In the genomic region with DNA sequence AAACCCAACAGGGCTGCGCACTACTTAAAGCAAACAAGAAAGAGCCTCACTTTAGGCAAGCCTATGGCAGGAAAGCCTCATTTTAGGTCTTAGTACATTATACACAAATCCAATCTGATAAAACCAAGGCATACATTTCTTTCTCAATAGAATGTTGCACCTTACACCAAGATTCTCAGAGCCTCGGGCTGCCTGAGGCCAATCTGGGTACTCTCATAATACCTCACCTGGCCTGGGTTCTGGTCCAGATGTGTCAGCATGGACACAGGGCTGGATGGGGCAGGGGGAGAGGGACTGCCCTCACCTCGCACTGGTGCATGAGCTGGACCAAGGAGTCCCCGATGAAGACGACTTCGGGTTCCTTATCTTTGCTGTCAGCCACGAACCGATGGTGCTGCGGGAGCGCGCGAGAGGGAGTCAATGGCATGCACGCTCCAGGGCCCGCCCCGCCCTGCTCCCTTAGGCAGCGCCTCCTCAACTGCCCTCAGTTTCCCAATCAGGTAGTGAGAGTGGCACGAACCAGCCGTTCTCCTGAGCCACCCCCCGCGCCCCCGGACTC, we compare ENCODE assay signal across 8 cellular contexts. TPM values are rescaled to one million over a fixed set of nuclear protein-coding genes. Genes with fewer than 3 reads are reported as not detected.
DNase-seq lines count a peak whose midpoint lies in the region; ATAC-seq, FAIRE-seq and TF ChIP-seq lines count a peak whose summit lies in the region.

A gene with protein sequence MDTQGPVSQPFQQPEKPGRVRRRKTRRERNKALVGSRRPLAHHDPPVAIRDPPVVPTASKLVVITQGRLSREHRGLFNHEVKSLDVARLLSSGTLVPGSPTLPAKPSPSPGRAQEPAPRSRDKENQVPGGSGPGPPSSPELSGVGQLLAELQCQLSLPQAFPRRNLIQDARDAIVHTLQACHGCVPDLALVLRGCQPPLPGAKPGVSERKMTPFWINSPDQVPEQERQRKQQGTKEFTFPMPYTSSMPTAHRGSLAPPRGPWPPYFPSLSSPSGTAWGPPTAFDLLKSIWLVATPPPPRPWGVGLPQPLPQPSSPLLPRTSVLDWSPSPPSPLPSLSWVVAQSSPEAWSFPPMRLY (plus strand): TSS at position 487 of the 559 bp plus-strand sequence. CDS start 7,453 bp downstream, outside the sequence.

- no peak for DNase-seq in CD8-positive, alpha-beta memory T cell
- DNase-seq in GM23338 (ENCODE audit: low spot score) (peak; percentile 57), fibroblast of mammary gland (ENCODE audit: low read depth) (no peak), pancreas (peak in 1 of 6 donors; percentile 53), D341Med (ENCODE audit: low spot score) (no peak), hepatic stellate cell (ENCODE audit: low spot score) (no peak), NCI-H345 (lab: John Stamatoyannopoulos, UW) (no peak)
- DNase-seq in T-helper 2 cell treated with Interferon-gamma antibody and Interleukin-4, amounts not matched to agents 5 μg/mL and 100 μg/mL, for 36 hours (ENCODE audit: low spot score): no peak

- peak within 1 kb of the TSS; percentile 100 for H2AFZ ChIP-seq in GM23338

- H3K9me3 Mint-ChIP-seq in CD8-positive, alpha-beta memory T cell: no peaks in the 10 kb centered on the region
- H3K9me3 Mint-ChIP-seq in GM23338: no peaks in the 10 kb centered on the region; the same call in 2 of the 3 replicates
- H3K9me3 Mint-ChIP-seq in T-helper 2 cell treated with Interferon-gamma antibody and Interleukin-4, amounts not matched to agents 5 μg/mL and 100 μg/mL, for 36 hours: no peaks in the 10 kb centered on the region

- peaks cover 9% of the 10 kb centered on the region for H3K79me2 ChIP-seq in GM23338 (replicated peaks; ENCODE audit: insufficient read depth)

- no peak for FAIRE-seq in pancreas (lab: Jason Lieb, UNC)

- no peaks in the 10 kb centered on the region for H3K27me3 Mint-ChIP-seq in CD8-positive, alpha-beta memory T cell
- H3K27me3 Mint-ChIP-seq in GM23338 (ENCODE audit: insufficient read depth, low read depth, poor library complexity): peaks cover 15% of the 10 kb centered on the region
- H3K27me3 Mint-ChIP-seq in T-helper 2 cell treated with Interferon-gamma antibody and Interleukin-4, amounts not matched to agents 5 μg/mL and 100 μg/mL, for 36 hours (ENCODE audit: low read depth): no peaks in the 10 kb centered on the region

- H3K36me3 ChIP-seq in CD8-positive, alpha-beta memory T cell (ENCODE audit: insufficient read depth, low read length): no peaks in the 10 kb centered on the region
- H3K36me3 ChIP-seq in GM23338 (ENCODE audit: insufficient read depth) (no peaks in the 10 kb centered on the region), pancreas (no peaks in the 10 kb centered on the region)

- H3K27ac Mint-ChIP-seq in CD8-positive, alpha-beta memory T cell: peak within 1 kb of the TSS; percentile 57 to 93 (median 78)
- H3K27ac Mint-ChIP-seq in GM23338: peak within 1 kb of the TSS; percentile 81
- H3K27ac Mint-ChIP-seq in T-helper 2 cell treated with Interferon-gamma antibody and Interleukin-4, amounts not matched to agents 5 μg/mL and 100 μg/mL, for 36 hours: peak within 1 kb of the TSS; percentile 92

- no peak for TF ChIP-seq CTCF in GM23338 (conservative IDR thresholded peaks at IDR 0.05; ENCODE audit: low read depth in 2 of 2)
- no peak for TF ChIP-seq CTCF in fibroblast of mammary gland (conservative IDR thresholded peaks at IDR 0.05; ENCODE audit: control insufficient read depth, insufficient read depth, low read depth, low read length)
- no peak for TF ChIP-seq CTCF in pancreas (IDR thresholded peaks at IDR 0.05)

- peak within 1 kb of the TSS; percentile 98 for H3K4me2 ChIP-seq in GM23338

- POLR2A ChIA-PET in CD8-positive, alpha-beta memory T cell (lab: Charles Lee): interaction anchor here (1.0 kb wide), 1 partner anchor 57 kb away, joined by 3 read pairs; no protein-coding TSS in a partner anchor

- peaks cover 19 to 31% (median 25%) of the 10 kb centered on the region in 3 donors for H3K4me1 Mint-ChIP-seq in CD8-positive, alpha-beta memory T cell
- peaks cover 20% of the 10 kb centered on the region for H3K4me1 Mint-ChIP-seq in GM23338
- peaks cover 17% of the 10 kb centered on the region for H3K4me1 Mint-ChIP-seq in T-helper 2 cell treated with Interferon-gamma antibody and Interleukin-4, amounts not matched to agents 5 μg/mL and 100 μg/mL, for 36 hours (ENCODE audit: low read depth)

- H3K9me3 ChIP-seq in CD8-positive, alpha-beta memory T cell (ENCODE audit: low read length): no peaks in the 10 kb centered on the region
- no peaks in the 10 kb centered on the region for H3K9me3 ChIP-seq in pancreas

- peaks cover 21% of the 10 kb centered on the region for H3F3A ChIP-seq in GM23338 (replicated peaks; ENCODE audit: low read depth)

- intact Hi-C loops in pancreas (cut with DNase I): no loop called here

- peak within 1 kb of the TSS; percentile 43 for H3K27ac ChIP-seq in CD8-positive, alpha-beta memory T cell (ENCODE audit: low read depth, low read length)
- peak within 1 kb of the TSS; percentile 63 for H3K27ac ChIP-seq in GM23338 (ENCODE audit: low read depth)
- H3K27ac ChIP-seq in pancreas: peak within 1 kb of the TSS in 2 of 4 donors; percentile 35 to 56

- no peaks in the 10 kb centered on the region for H3K27me3 ChIP-seq in CD8-positive, alpha-beta memory T cell (ENCODE audit: insufficient read depth, low read length, poor library complexity, severe bottlenecking)
- no peaks in the 10 kb centered on the region for H3K27me3 ChIP-seq in GM23338 (ENCODE audit: insufficient read depth)
- no peaks in the 10 kb centered on the region for H3K27me3 ChIP-seq in pancreas

- H3K4me3 Mint-ChIP-seq in CD8-positive, alpha-beta memory T cell: peak within 1 kb of the TSS; percentile 88 to 93 (median 90)
- peak within 1 kb of the TSS; percentile 92 for H3K4me3 Mint-ChIP-seq in GM23338
- H3K4me3 Mint-ChIP-seq in T-helper 2 cell treated with Interferon-gamma antibody and Interleukin-4, amounts not matched to agents 5 μg/mL and 100 μg/mL, for 36 hours: peak within 1 kb of the TSS; percentile 91

- peak within 1 kb of the TSS; percentile 79 for H3K4me3 ChIP-seq in CD8-positive, alpha-beta memory T cell (ENCODE audit: low read length)
- H3K4me3 ChIP-seq in GM23338 (peak within 1 kb of the TSS; percentile 98), fibroblast of mammary gland (ENCODE audit: control insufficient read depth, low read depth, low read length) (peak within 1 kb of the TSS; percentile 64), pancreas (peak within 1 kb of the TSS; percentile 47 to 82 (median 56))

- peaks cover 16% of the 10 kb centered on the region for H3K4me1 ChIP-seq in CD8-positive, alpha-beta memory T cell (ENCODE audit: insufficient read depth, low read length)
- H3K4me1 ChIP-seq in GM23338 (ENCODE audit: insufficient read depth) (peaks cover 15% of the 10 kb centered on the region), pancreas (peaks cover 0 to 6% (median 5%) of the 10 kb centered on the region in 3 donors)

- WGBS in pancreas, 2 donors: 7% methylated on average over 21 of the region's 21 CpGs

- H4K20me1 ChIP-seq in GM23338 (replicated peaks; ENCODE audit: insufficient read depth): peaks cover 3% of the 10 kb centered on the region

- H3K36me3 Mint-ChIP-seq in CD8-positive, alpha-beta memory T cell: peaks cover 0 to 6% (median 0%) of the 10 kb centered on the region in 3 donors
- peaks cover 14% of the 10 kb centered on the region for H3K36me3 Mint-ChIP-seq in GM23338 (ENCODE audit: low read depth)
- peaks cover 6% of the 10 kb centered on the region for H3K36me3 Mint-ChIP-seq in T-helper 2 cell treated with Interferon-gamma antibody and Interleukin-4, amounts not matched to agents 5 μg/mL and 100 μg/mL, for 36 hours (ENCODE audit: low read depth)

- CTCF ChIA-PET in CD8-positive, alpha-beta memory T cell (lab: Charles Lee): interaction anchor here (0.6 to 1.6 kb wide), 5 partner anchors 20 to 193 kb away, joined by 3 to 4 read pairs (median 3); a partner anchor contains a TSS

- ATAC-seq in GM23338 (peak; percentile 59), pancreas (peak; percentile 7 to 47 (median 34))

- 0 out of 2 replicates have a peak, but pooled peaks cover 4% of the 10 kb centered on the region for H3K9me2 ChIP-seq in GM23338 (ENCODE audit: insufficient read depth)

TF ChIP-seq in GM23338, 12 proteins besides CTCF, POLR2A, EP300 and RAD21 (continues in another document):
- TF ChIP-seq ZNF114 (CRISPR knock-in tag; IDR thresholded peaks at IDR 0.05): no peak
- TF ChIP-seq, protein P1, sequence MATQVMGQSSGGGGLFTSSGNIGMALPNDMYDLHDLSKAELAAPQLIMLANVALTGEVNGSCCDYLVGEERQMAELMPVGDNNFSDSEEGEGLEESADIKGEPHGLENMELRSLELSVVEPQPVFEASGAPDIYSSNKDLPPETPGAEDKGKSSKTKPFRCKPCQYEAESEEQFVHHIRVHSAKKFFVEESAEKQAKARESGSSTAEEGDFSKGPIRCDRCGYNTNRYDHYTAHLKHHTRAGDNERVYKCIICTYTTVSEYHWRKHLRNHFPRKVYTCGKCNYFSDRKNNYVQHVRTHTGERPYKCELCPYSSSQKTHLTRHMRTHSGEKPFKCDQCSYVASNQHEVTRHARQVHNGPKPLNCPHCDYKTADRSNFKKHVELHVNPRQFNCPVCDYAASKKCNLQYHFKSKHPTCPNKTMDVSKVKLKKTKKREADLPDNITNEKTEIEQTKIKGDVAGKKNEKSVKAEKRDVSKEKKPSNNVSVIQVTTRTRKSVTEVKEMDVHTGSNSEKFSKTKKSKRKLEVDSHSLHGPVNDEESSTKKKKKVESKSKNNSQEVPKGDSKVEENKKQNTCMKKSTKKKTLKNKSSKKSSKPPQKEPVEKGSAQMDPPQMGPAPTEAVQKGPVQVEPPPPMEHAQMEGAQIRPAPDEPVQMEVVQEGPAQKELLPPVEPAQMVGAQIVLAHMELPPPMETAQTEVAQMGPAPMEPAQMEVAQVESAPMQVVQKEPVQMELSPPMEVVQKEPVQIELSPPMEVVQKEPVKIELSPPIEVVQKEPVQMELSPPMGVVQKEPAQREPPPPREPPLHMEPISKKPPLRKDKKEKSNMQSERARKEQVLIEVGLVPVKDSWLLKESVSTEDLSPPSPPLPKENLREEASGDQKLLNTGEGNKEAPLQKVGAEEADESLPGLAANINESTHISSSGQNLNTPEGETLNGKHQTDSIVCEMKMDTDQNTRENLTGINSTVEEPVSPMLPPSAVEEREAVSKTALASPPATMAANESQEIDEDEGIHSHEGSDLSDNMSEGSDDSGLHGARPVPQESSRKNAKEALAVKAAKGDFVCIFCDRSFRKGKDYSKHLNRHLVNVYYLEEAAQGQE (IDR thresholded peaks at IDR 0.05; ENCODE audit: unreplicated experiment): no peak
- TF ChIP-seq EZH2 (IDR thresholded peaks at IDR 0.05; ENCODE audit: low read depth, unreplicated experiment): no peak
- TF ChIP-seq JUNB (IDR thresholded peaks at IDR 0.05; ENCODE audit: unreplicated experiment): no peak

RNA-seq across cellular contexts. Expression of the gene that starts here (rescaled TPM):
- 1 to 10 TPM in 1 of 2 experiments, under 1 TPM in 1; 0.73 to 1.0 TPM for total RNA-seq in CD8-positive, alpha-beta memory T cell
- polyA plus RNA-seq in CD8-positive, alpha-beta memory T cell: 0.64 TPM
- total RNA-seq in GM23338 (2014; rRNA removed; shearing (Covaris generic)): 3.6 and 8.1 TPM in 2 replicates
- polyA plus RNA-seq in GM23338 (2016; fragmentation: Nextera tagmentation; extraction: Ambion mirVana) (4.1 and 5.6 TPM in 2 replicates), pancreas (under 1 TPM; 0.34 to 0.99 TPM)
- under 1 TPM; 0.12 to 0.69 (median 0.34) TPM for total RNA-seq in pancreas

Comparison
In these comparisons a context has a peak if more than half of its experiments do, and no peak if none do; other contexts are left out.
1. Peak in ATAC-seq and H3K4me3 ChIP-seq in pancreas; RNA of the gene not detected or under 1 TPM.